In genomic region chr1:160451119-160451858, GRCh38 we compare ENCODE assay signal across 12 cellular contexts. TPM values are rescaled to one million over a fixed set of nuclear protein-coding genes. Genes with fewer than 3 reads are reported as not detected.
DNase-seq lines count a peak whose midpoint lies in the region; ATAC-seq and TF ChIP-seq lines count a peak whose summit lies in the region.
"Had no signal": no experiment of that assay in that cellular context is flagged by ENCODE, and none has a peak within 500 bp of the region (broad histone marks: within the 10 kb centered on the region; RNA-seq: fewer than 3 reads in every experiment).

No MANE protein-coding gene starts in this region.

- no peak overlapping the region for H3K14ac ChIP-seq in mesenchymal stem cell (ENCODE audit: low read length in 2 of 2)

- no peak overlapping the region for H3K4ac ChIP-seq in mesenchymal stem cell (ENCODE audit: low read depth in 1 of 2, low read length in 2 of 2)

- H2AFZ ChIP-seq in mesenchymal stem cell (ENCODE audit: low read depth, low read length): no peak overlapping the region

- peak overlapping the region; percentile 41 to 48 for H3K4me3 Mint-ChIP-seq in effector memory CD8-positive, alpha-beta T cell

- H3K27me3 Mint-ChIP-seq in effector memory CD8-positive, alpha-beta T cell: no peaks in the 10 kb centered on the region

- H2BK15ac ChIP-seq in mesenchymal stem cell (ENCODE audit: low read depth, poor library complexity, severe bottlenecking): no peak overlapping the region

- ATAC-seq in GM19467 (IDR thresholded peaks at IDR 0.05; ENCODE audit: unreplicated experiment): peak; percentile 46
- ATAC-seq in HG03196 (IDR thresholded peaks at IDR 0.05; ENCODE audit: unreplicated experiment): peak; percentile 42
- no peak for ATAC-seq in effector memory CD8-positive, alpha-beta T cell (replicated peaks)

- no peaks in the 10 kb centered on the region for H3K9me3 ChIP-seq in mesenchymal stem cell (ENCODE audit: control insufficient read depth, low read length)

- H3K9ac ChIP-seq in mesenchymal stem cell (ENCODE audit: low read length): no peak overlapping the region

- H3K23ac ChIP-seq in mesenchymal stem cell (ENCODE audit: low read length in 2 of 2): no peak overlapping the region

- no peak overlapping the region for H3K18ac ChIP-seq in mesenchymal stem cell (ENCODE audit: low read depth in 1 of 2, low read length in 2 of 2)

- H2AK5ac ChIP-seq in mesenchymal stem cell (ENCODE audit: low read length, severe bottlenecking): no peak overlapping the region

- no peaks in the 10 kb centered on the region for H3K79me1 ChIP-seq in mesenchymal stem cell (replicated peaks; ENCODE audit: low read length, poor library complexity, severe bottlenecking)

- H3K36me3 ChIP-seq in mesenchymal stem cell (ENCODE audit: control insufficient read depth in 1 of 2, insufficient read depth in 2 of 2, low read depth in 1 of 2, low read length in 2 of 2): no peaks in the 10 kb centered on the region

- peak; percentile 78 for DNase-seq in GM12865 (ENCODE audit: low read depth)
- DNase-seq in effector memory CD8-positive, alpha-beta T cell: no peak
- no peak for DNase-seq in mesenchymal stem cell
- no peak for DNase-seq in Ammon's horn (ENCODE audit: low spot score)
- no peak for DNase-seq in foreskin fibroblast
- no peak for DNase-seq in middle frontal gyrus (ENCODE audit: extremely low spot score, low spot score)
- DNase-seq: EL; mammary epithelial cell; MM.1S; stimulated activated naive CD4-positive, alpha-beta T cell treated with Interleukin-2 at 50 U/mL for 16 hours had no signal

- no peak overlapping the region for H4K8ac ChIP-seq in mesenchymal stem cell (ENCODE audit: low read length)

- 87% methylated on average over 4 of the region's 7 CpGs for WGBS in mesenchymal stem cell

- H3K36me3 Mint-ChIP-seq in effector memory CD8-positive, alpha-beta T cell (ENCODE audit: insufficient read depth): no peaks in the 10 kb centered on the region

- TF ChIP-seq CTCF in GM12865 (IDR thresholded peaks at IDR 0.05; ENCODE audit: insufficient read depth, low read depth, low read length, missing control alignments): no peak
- TF ChIP-seq CTCF in foreskin fibroblast (IDR thresholded peaks at IDR 0.05; ENCODE audit: low read depth, low read length): no peak

- no peak overlapping the region for H3K4me2 ChIP-seq in mesenchymal stem cell (ENCODE audit: low read length, poor library complexity, severe bottlenecking)

- H3K4me3 ChIP-seq in GM12865 (ENCODE audit: low read depth, low read length): peak overlapping the region; percentile 55
- no peak overlapping the region for H3K4me3 ChIP-seq in mesenchymal stem cell (ENCODE audit: insufficient read depth in 1 of 2, low read depth in 1 of 2, low read length in 2 of 2)
- H3K4me3 ChIP-seq in foreskin fibroblast (ENCODE audit: low read depth in 1 of 2, low read length in 2 of 2): no peak overlapping the region

- no peaks in the 10 kb centered on the region for H3K27me3 ChIP-seq in mesenchymal stem cell (ENCODE audit: control insufficient read depth in 1 of 2, insufficient read depth in 1 of 2, low read length in 2 of 2)

- H3K27ac ChIP-seq in mesenchymal stem cell (ENCODE audit: low read length, poor library complexity, severe bottlenecking): no peak overlapping the region

- H2BK12ac ChIP-seq in mesenchymal stem cell (ENCODE audit: low read length in 2 of 2): no peak overlapping the region

- H2BK120ac ChIP-seq in mesenchymal stem cell (ENCODE audit: low read depth, low read length): no peak overlapping the region

- H3K9me3 Mint-ChIP-seq in effector memory CD8-positive, alpha-beta T cell: no peaks in the 10 kb centered on the region

- peak overlapping the region; percentile 26 to 83 for H3K27ac Mint-ChIP-seq in effector memory CD8-positive, alpha-beta T cell

- no peak overlapping the region for H2BK5ac ChIP-seq in mesenchymal stem cell (ENCODE audit: low read depth, low read length, poor library complexity, severe bottlenecking)

- no peak overlapping the region for H4K91ac ChIP-seq in mesenchymal stem cell (ENCODE audit: low read length)

- no peaks in the 10 kb centered on the region for H3K4me1 ChIP-seq in mesenchymal stem cell (ENCODE audit: control insufficient read depth, insufficient read depth, low read depth, low read length)

- H3K4me1 Mint-ChIP-seq in effector memory CD8-positive, alpha-beta T cell (ENCODE audit: low read depth in 2 of 2): peaks cover 23 to 55% of the 10 kb centered on the region in 2 donors

RNA-seq across cellular contexts. Expression of gene VANGL2, which starts 50.9 kb away (rescaled TPM):
- polyA plus RNA-seq in mesenchymal stem cell (2013, experiment 1 of 2): 9.6 TPM
- 8.8 TPM for polyA plus RNA-seq in mesenchymal stem cell (2013, experiment 2 of 2)
